20 cellular contexts compared by ENCODE assay signal in genomic region chr5:58980890-58981289, GRCh38.
DNase-seq lines count a peak whose midpoint lies in the region; ATAC-seq, FAIRE-seq and TF ChIP-seq lines count a peak whose summit lies in the region.
"Had no signal": no experiment of that assay in that cellular context is flagged by ENCODE, and none has a peak within 500 bp of the region (broad histone marks: within the 10 kb centered on the region; RNA-seq: fewer than 3 reads in every experiment).

No MANE protein-coding gene starts in this region.

- TF ChIP-seq POLR2A in A549 (IDR thresholded peaks at IDR 0.05; ENCODE audit: low read length) (no peak), prostate gland (IDR thresholded peaks at IDR 0.05) (no peak)

- H3K27ac Mint-ChIP-seq in T-helper 2 cell treated with Interferon-gamma antibody and Interleukin-4, amounts not matched to agents 5 μg/mL and 100 μg/mL, for 36 hours: peak overlapping the region; percentile 34
- H3K27ac Mint-ChIP-seq in WTC11: no peak overlapping the region
- H3K27ac Mint-ChIP-seq: H9 had no signal

- TF ChIP-seq RAD21 in A549 (conservative IDR thresholded peaks at IDR 0.05 in 1 of 2, IDR thresholded peaks at IDR 0.05 in 1 of 2): no peak

- CTCF ChIA-PET in A549 (lab: Yijun Ruan, JAX): interaction anchor here (1.4 to 3.4 kb wide), 2 partner anchors 94 to 193 kb away, joined by 4 to 17 read pairs; no protein-coding TSS in a partner anchor
- CTCF ChIA-PET in WTC11 (lab: Charles Lee): no interaction called here

- H3K4me3 Mint-ChIP-seq in T-helper 2 cell treated with Interferon-gamma antibody and Interleukin-4, amounts not matched to agents 5 μg/mL and 100 μg/mL, for 36 hours: no peak overlapping the region
- H3K4me3 Mint-ChIP-seq in WTC11: no peak overlapping the region
- H3K4me3 Mint-ChIP-seq: H9 had no signal

- H3K9me3 Mint-ChIP-seq in T-helper 2 cell treated with Interferon-gamma antibody and Interleukin-4, amounts not matched to agents 5 μg/mL and 100 μg/mL, for 36 hours: no peaks in the 10 kb centered on the region
- H3K9me3 Mint-ChIP-seq in WTC11: peaks cover 12% of the 10 kb centered on the region

- ATAC-seq in A549 (no peak), WTC11 (peak; percentile 53; the same call in 1 of the 2 replicates), GM21528 (IDR thresholded peaks at IDR 0.05; ENCODE audit: low FRiP score, unreplicated experiment) (no peak)

- no peak for DNase-seq in T-helper 2 cell treated with Interferon-gamma antibody and Interleukin-4, amounts not matched to agents 5 μg/mL and 100 μg/mL, for 36 hours (ENCODE audit: low spot score)
- no peak for DNase-seq in T-helper 2 cell
- DNase-seq in A549 (ENCODE audit: low read depth in 1 of 2, low spot score in 1 of 2): no peak
- DNase-seq in WTC11 (ENCODE audit: low spot score): no peak
- no peak for DNase-seq in prostate gland (ENCODE audit: low spot score)
- DNase-seq: 8988T, DMS153, DND-41, H9, KBM-7, MV-4-11, NCI-H1105, NCI-H1436 treated with DMSO at 0.1 percent for 48 hours, NCI-H187 treated with DMSO at 0.1 percent for 48 hours, NCI-H2171 treated with DMSO at 0.1 percent for 48 hours, NCI-H524, NCI-H774 had no signal

- no peaks in the 10 kb centered on the region for H3K27me3 Mint-ChIP-seq in T-helper 2 cell treated with Interferon-gamma antibody and Interleukin-4, amounts not matched to agents 5 μg/mL and 100 μg/mL, for 36 hours (ENCODE audit: low read depth)
- H3K27me3 Mint-ChIP-seq in WTC11 (ENCODE audit: low read depth): no peaks in the 10 kb centered on the region; the same call in 1 of the 2 replicates

- H3K27me3 ChIP-seq in iPS-20b (ENCODE audit: insufficient read depth, low read length): no peaks in the 10 kb centered on the region
- H3K27me3 ChIP-seq in prostate gland (replicated peaks; ENCODE audit: insufficient read depth): no peaks in the 10 kb centered on the region

- H3K4me1 ChIP-seq in A549 (peaks cover 99% of the 10 kb centered on the region), iPS-20b (ENCODE audit: insufficient read depth, low read length) (peaks cover 9% of the 10 kb centered on the region; the same call in 1 of the 2 replicates), prostate gland (replicated peaks) (no peaks in the 10 kb centered on the region)

- TF ChIP-seq CTCF in A549 (IDR thresholded peaks at IDR 0.05) (no peak), WTC11 (IDR thresholded peaks at IDR 0.05) (no peak), prostate gland (IDR thresholded peaks at IDR 0.05) (no peak)

- H3K27ac ChIP-seq in A549 (peak overlapping the region in 1 of 2 experiments; percentile 14; a peak in 2 of 6 replicates), iPS-20b (ENCODE audit: low read length) (no peak overlapping the region), prostate gland (no peak overlapping the region)

- intact Hi-C loops in prostate gland (cut with DNase I): no loop called here

- H3K36me3 ChIP-seq in iPS-20b (ENCODE audit: insufficient read depth, low read depth, low read length): peaks cover 4% of the 10 kb centered on the region; the same call in 1 of the 2 replicates
- no peaks in the 10 kb centered on the region for H3K36me3 ChIP-seq in prostate gland

- H3K36me3 Mint-ChIP-seq in T-helper 2 cell treated with Interferon-gamma antibody and Interleukin-4, amounts not matched to agents 5 μg/mL and 100 μg/mL, for 36 hours (ENCODE audit: low read depth): peaks cover 57% of the 10 kb centered on the region
- peaks cover 3% of the 10 kb centered on the region; the same call in 1 of the 2 replicates for H3K36me3 Mint-ChIP-seq in WTC11

- peaks cover 6% of the 10 kb centered on the region for H3K4me1 Mint-ChIP-seq in T-helper 2 cell treated with Interferon-gamma antibody and Interleukin-4, amounts not matched to agents 5 μg/mL and 100 μg/mL, for 36 hours (ENCODE audit: low read depth)
- peaks cover 22% of the 10 kb centered on the region for H3K4me1 Mint-ChIP-seq in WTC11

- POLR2A ChIA-PET in A549 (lab: Yijun Ruan, JAX) (no interaction called here), WTC11 (lab: Charles Lee) (interaction anchor here (0.5 kb wide), 1 partner anchor 89 kb away, joined by 4 read pairs; no protein-coding TSS in a partner anchor)

- WGBS in A549 (ENCODE audit: missing lambda C conversion rate): 95% methylated on average over 2 of the region's 2 CpGs
- 91% methylated on average over 2 of the region's 2 CpGs for WGBS in prostate gland

- H3K9me3 ChIP-seq in A549: no peaks in the 10 kb centered on the region
- no peaks in the 10 kb centered on the region for H3K9me3 ChIP-seq in iPS-20b (ENCODE audit: insufficient read depth, low read depth, low read length)
- H3K9me3 ChIP-seq in prostate gland: no peaks in the 10 kb centered on the region

- FAIRE-seq in A549 (lab: Jason Lieb, UNC): no peak
- FAIRE-seq: GM12892 had no signal

- H3K9ac ChIP-seq in iPS-20b (ENCODE audit: low read depth, low read length): no peak overlapping the region

- H3K4me3 ChIP-seq in A549: no peak overlapping the region
- H3K4me3 ChIP-seq in iPS-20b (ENCODE audit: low read length): peak overlapping the region; percentile 32; the same call in 1 of the 2 replicates
- H3K4me3 ChIP-seq in prostate gland: no peak overlapping the region

- TF ChIP-seq EP300 in A549 (IDR thresholded peaks at IDR 0.05): no peak

- H3K4me2 ChIP-seq in A549: peak overlapping the region; percentile 31; the same call in 2 of the 3 replicates

TF ChIP-seq in A549, 52 proteins besides CTCF, POLR2A, EP300 and RAD21:
- TF ChIP-seq HOXA7 (CRISPR knock-in tag; IDR thresholded peaks at IDR 0.05) (0 out of 2 replicates have a peak, but pooled peaks have one; percentile 62), EHMT2 (IDR thresholded peaks at IDR 0.05; ENCODE audit: low read depth) (no peak), NFE2L2 (conservative IDR thresholded peaks at IDR 0.05; ENCODE audit: low read length) (no peak), POLR2AphosphoS2 (conservative IDR thresholded peaks at IDR 0.05; ENCODE audit: low read length) (peak; percentile 61; the same call in 1 of the 2 replicates), TFCP2L1 (CRISPR knock-in tag; IDR thresholded peaks at IDR 0.05) (peak; percentile 54)

TF ChIP-seq in WTC11, 78 proteins besides CTCF, POLR2A, EP300 and RAD21:
- peak; percentile 97 for TF ChIP-seq ZNF416 (CRISPR knock-in tag; IDR thresholded peaks at IDR 0.05)
- no peak for TF ChIP-seq JAZF1 (CRISPR knock-in tag; IDR thresholded peaks at IDR 0.05)
